ENCODE assay signal across 18 cellular contexts in genomic region chr13:99740261-99740979, GRCh38.
DNase-seq lines count a peak whose midpoint lies in the region; ATAC-seq and TF ChIP-seq lines count a peak whose summit lies in the region.
"Had no signal": no experiment of that assay in that cellular context is flagged by ENCODE, and none has a peak within 500 bp of the region (broad histone marks: within the 10 kb centered on the region; RNA-seq: fewer than 3 reads in every experiment).

No MANE protein-coding gene starts in this region.

- peak; percentile 7 for DNase-seq in AG10803 (ENCODE audit: low read depth)
- peak; percentile 53 for DNase-seq in GDM1 (lab: John Stamatoyannopoulos, UW)
- DNase-seq in foreskin fibroblast: peak; percentile 62 to 71
- DNase-seq in progenitor cell of endocrine pancreas (ENCODE audit: low spot score, unreplicated experiment): no peak
- no peak for DNase-seq in HK-2 (ENCODE audit: unreplicated experiment)
- no peak for DNase-seq in activated CD8-positive, alpha-beta T cell treated with anti-CD3 and anti-CD28 coated beads for 36 hours
- DNase-seq: ACHN; CD4-positive, alpha-beta memory T cell; DMS79; NCI-H1105; NCI-H187 treated with DMSO at 0.1 percent for 48 hours; NK-92 treated with Interleukin-12 subunit alpha and Interleukin-12 subunit beta, amount 100 ng/mL, for 24 hours; OCI-M1; RPMI8226; SW 1271 had no signal

- no peak overlapping the region for H3K9ac ChIP-seq in Loucy (ENCODE audit: low read depth, low read length, poor library complexity, severe bottlenecking)

- no peaks in the 10 kb centered on the region for H3K9me2 ChIP-seq in Loucy (replicated peaks; ENCODE audit: low read depth, low read length)

- no peak overlapping the region for H3K4me3 Mint-ChIP-seq in progenitor cell of endocrine pancreas (ENCODE audit: low read depth)
- H3K4me3 Mint-ChIP-seq in activated CD8-positive, alpha-beta T cell treated with anti-CD3 and anti-CD28 coated beads for 36 hours: no peak overlapping the region
- H3K4me3 Mint-ChIP-seq: B cell; CD4-positive, alpha-beta memory T cell had no signal

- intact Hi-C loops in activated CD8-positive, alpha-beta T cell treated with anti-CD3 and anti-CD28 coated beads for 36 hours (cut with micrococcal nuclease): no loop called here

- H3K9me3 ChIP-seq in Loucy (ENCODE audit: insufficient read depth, low read depth, low read length): no peaks in the 10 kb centered on the region

- H3K9me3 Mint-ChIP-seq in progenitor cell of endocrine pancreas (ENCODE audit: low read depth): no peaks in the 10 kb centered on the region
- H3K9me3 Mint-ChIP-seq in activated CD8-positive, alpha-beta T cell treated with anti-CD3 and anti-CD28 coated beads for 36 hours: no peaks in the 10 kb centered on the region
- H3K9me3 Mint-ChIP-seq: CD4-positive, alpha-beta memory T cell had no signal

- H3K36me3 ChIP-seq in Loucy (ENCODE audit: insufficient read depth, low read length): no peaks in the 10 kb centered on the region

- POLR2A ChIA-PET in activated CD8-positive, alpha-beta T cell treated with anti-CD3 and anti-CD28 coated beads for 36 hours (lab: Charles Lee): no interaction called here

- H3K4me3 ChIP-seq in AG10803 (ENCODE audit: low read length) (no peak overlapping the region), Loucy (ENCODE audit: low read length, poor library complexity, severe bottlenecking) (no peak overlapping the region), foreskin fibroblast (ENCODE audit: low read depth in 1 of 2, low read length in 2 of 2) (no peak overlapping the region)

- no peaks in the 10 kb centered on the region for H4K20me1 ChIP-seq in Loucy (ENCODE audit: insufficient read depth, low read length, poor library complexity, severe bottlenecking)

- H3K4me1 Mint-ChIP-seq in progenitor cell of endocrine pancreas (ENCODE audit: low read depth): peaks cover 5% of the 10 kb centered on the region
- H3K4me1 Mint-ChIP-seq in activated CD8-positive, alpha-beta T cell treated with anti-CD3 and anti-CD28 coated beads for 36 hours (ENCODE audit: low read depth): peaks cover 5% of the 10 kb centered on the region

- H3K79me2 ChIP-seq in Loucy (ENCODE audit: insufficient read depth, low read length): no peaks in the 10 kb centered on the region

- H3K27ac Mint-ChIP-seq in progenitor cell of endocrine pancreas: no peak overlapping the region
- no peak overlapping the region for H3K27ac Mint-ChIP-seq in activated CD8-positive, alpha-beta T cell treated with anti-CD3 and anti-CD28 coated beads for 36 hours
- H3K27ac Mint-ChIP-seq: B cell had no signal

- H3F3A ChIP-seq in Loucy (ENCODE audit: low read depth): no peaks in the 10 kb centered on the region

- TF ChIP-seq CTCF in AG10803 (conservative IDR thresholded peaks at IDR 0.05; ENCODE audit: low read length): no peak
- no peak for TF ChIP-seq CTCF in Loucy (conservative IDR thresholded peaks at IDR 0.05; ENCODE audit: low read length)
- no peak for TF ChIP-seq CTCF in foreskin fibroblast (IDR thresholded peaks at IDR 0.05; ENCODE audit: low read depth, low read length)
- no peak for TF ChIP-seq CTCF in progenitor cell of endocrine pancreas (IDR thresholded peaks at IDR 0.05; ENCODE audit: unreplicated experiment)
- no peak for TF ChIP-seq CTCF in activated CD8-positive, alpha-beta T cell treated with anti-CD3 and anti-CD28 coated beads for 36 hours (IDR thresholded peaks at IDR 0.05)

- peaks cover 28% of the 10 kb centered on the region for H3K4me1 ChIP-seq in Loucy (ENCODE audit: insufficient read depth, low read length, poor library complexity, severe bottlenecking)

- H3K27me3 ChIP-seq in Loucy (ENCODE audit: insufficient read depth, low read length, poor library complexity, severe bottlenecking): no peaks in the 10 kb centered on the region

- no peak overlapping the region for H2AFZ ChIP-seq in Loucy (ENCODE audit: low read length)

- no peak for ATAC-seq in activated CD8-positive, alpha-beta T cell treated with anti-CD3 and anti-CD28 coated beads for 36 hours
- ATAC-seq: HCT116 had no signal

- peaks cover 18% of the 10 kb centered on the region for H3K27me3 Mint-ChIP-seq in progenitor cell of endocrine pancreas
- no peaks in the 10 kb centered on the region for H3K27me3 Mint-ChIP-seq in activated CD8-positive, alpha-beta T cell treated with anti-CD3 and anti-CD28 coated beads for 36 hours
- H3K27me3 Mint-ChIP-seq: B cell; CD4-positive, alpha-beta memory T cell had no signal

- no peaks in the 10 kb centered on the region for H3K36me3 Mint-ChIP-seq in progenitor cell of endocrine pancreas (ENCODE audit: insufficient read depth)
- H3K36me3 Mint-ChIP-seq in activated CD8-positive, alpha-beta T cell treated with anti-CD3 and anti-CD28 coated beads for 36 hours (ENCODE audit: low read depth): no peaks in the 10 kb centered on the region
- H3K36me3 Mint-ChIP-seq: CD4-positive, alpha-beta memory T cell had no signal

- CTCF ChIA-PET in activated CD8-positive, alpha-beta T cell treated with anti-CD3 and anti-CD28 coated beads for 36 hours (lab: Charles Lee): interaction anchor here (0.9 to 1.7 kb wide), 2 partner anchors 15 to 84 kb away, joined by 3 to 4 read pairs; no protein-coding TSS in a partner anchor

- H3K4me2 ChIP-seq in Loucy (ENCODE audit: low read depth, low read length, poor library complexity, severe bottlenecking): peak overlapping the region; percentile 49

Comparison
In these comparisons a context has a peak if more than half of its experiments do, and no peak if none do; other contexts are left out.
1. DNase-seq: peak in AG10803 (single experiment), GDM1 (single experiment) and foreskin fibroblast (2 of 2); none in progenitor cell of endocrine pancreas (single experiment), HK-2 (single experiment) and activated CD8-positive, alpha-beta T cell treated with anti-CD3 and anti-CD28 coated beads for 36 hours (single experiment).